11 cellular contexts compared by ENCODE assay signal in the genomic region with DNA sequence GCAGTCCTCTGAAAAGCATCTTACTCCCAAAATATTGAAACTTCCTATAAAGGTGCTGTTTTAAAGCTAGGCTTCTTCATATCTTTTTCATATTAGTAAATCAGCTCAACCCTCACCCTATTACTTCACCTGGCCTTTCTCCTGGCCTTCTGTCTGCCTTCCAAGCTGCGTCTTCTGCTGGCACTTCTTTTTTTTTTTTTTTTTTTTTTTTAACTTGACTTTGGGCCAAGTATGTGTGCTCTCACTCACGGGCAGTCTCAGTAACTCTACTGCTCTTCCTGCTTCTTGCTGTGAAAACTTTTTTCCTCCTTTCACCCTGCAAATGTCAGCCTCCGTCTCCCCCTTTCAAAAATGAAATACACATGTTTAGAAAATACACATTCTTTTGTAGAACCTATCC. TPM values are rescaled to one million over a fixed set of nuclear protein-coding genes. Genes with fewer than 3 reads are reported as not detected.
DNase-seq lines count a peak whose midpoint lies in the region; ATAC-seq, FAIRE-seq and TF ChIP-seq lines count a peak whose summit lies in the region.
"Had no signal": no experiment of that assay in that cellular context is flagged by ENCODE, and none has a peak within 500 bp of the region (broad histone marks: within the 10 kb centered on the region; RNA-seq: fewer than 3 reads in every experiment).

No MANE protein-coding gene starts in this region.

- intact Hi-C loops in right lobe of liver (cut with DNase I) = no loop called here

- TF ChIP-seq RAD21 in Ishikawa (IDR thresholded peaks at IDR 0.05; ENCODE audit: low read depth) = no peak

- 3% methylated on average over 3 of the region's 3 CpGs for WGBS in right lobe of liver (ENCODE audit: insufficient coverage, low coverage, low lambda C conversion rate, missing lambda C conversion rate)

- no peak overlapping the region for H3K4me3 Mint-ChIP-seq in immature natural killer cell
- H3K4me3 Mint-ChIP-seq: stimulated activated naive CD8-positive, alpha-beta T cell treated with anti-CD3 and anti-CD28 coated beads, Interleukin-15, amount 100 ng/mL, for 72 hours had no signal

- ATAC-seq in right lobe of liver = peak; percentile 81 to 91 (median 86)
- ATAC-seq: stimulated activated naive CD8-positive, alpha-beta T cell treated with anti-CD3 and anti-CD28 coated beads, Interleukin-15, amount 100 ng/mL, for 72 hours had no signal

- H3K9me3 Mint-ChIP-seq in immature natural killer cell = no peaks in the 10 kb centered on the region
- H3K9me3 Mint-ChIP-seq: stimulated activated naive CD8-positive, alpha-beta T cell treated with anti-CD3 and anti-CD28 coated beads, Interleukin-15, amount 100 ng/mL, for 72 hours had no signal

- TF ChIP-seq POLR2A in right lobe of liver (IDR thresholded peaks at IDR 0.05) (no peak), GM12892 (IDR thresholded peaks at IDR 0.05; ENCODE audit: low read depth, low read length) (no peak)

- H3K27ac Mint-ChIP-seq in immature natural killer cell = peak overlapping the region in 2 of 6 donors; percentile 9 to 50
- H3K27ac Mint-ChIP-seq: stimulated activated naive CD8-positive, alpha-beta T cell treated with anti-CD3 and anti-CD28 coated beads, Interleukin-15, amount 100 ng/mL, for 72 hours had no signal

- no peaks in the 10 kb centered on the region for H3K36me3 Mint-ChIP-seq in immature natural killer cell

- H3K27me3 Mint-ChIP-seq in immature natural killer cell (ENCODE audit: low read depth in 3 of 3) = no peaks in the 10 kb centered on the region
- H3K27me3 Mint-ChIP-seq: stimulated activated naive CD8-positive, alpha-beta T cell treated with anti-CD3 and anti-CD28 coated beads, Interleukin-15, amount 100 ng/mL, for 72 hours had no signal

- peaks cover 0 to 22% (median 6%) of the 10 kb centered on the region in 4 donors for H3K4me1 ChIP-seq in right lobe of liver

- peaks cover 8 to 18% of the 10 kb centered on the region in 2 donors for H3K4me1 Mint-ChIP-seq in immature natural killer cell
- H3K4me1 Mint-ChIP-seq: stimulated activated naive CD8-positive, alpha-beta T cell treated with anti-CD3 and anti-CD28 coated beads, Interleukin-15, amount 100 ng/mL, for 72 hours had no signal

- peak; percentile 64 for DNase-seq in AG20443 (ENCODE audit: low spot score)
- DNase-seq in cerebellar cortex (ENCODE audit: low spot score) = peak; percentile 45
- peak in 1 of 3 donors; percentile 53 for DNase-seq in right lobe of liver
- no peak for DNase-seq in immature natural killer cell
- no peak for DNase-seq in activated effector memory CD4-positive, alpha-beta T cell treated with Interleukin-2 at 50 U/mL for 16 hours
- DNase-seq in activated naive CD4-positive, alpha-beta T cell (lab: John Stamatoyannopoulos, UW) = no peak
- DNase-seq in GM12892 (ENCODE audit: insufficient read length) = no peak
- DNase-seq: stimulated activated naive CD8-positive, alpha-beta T cell treated with anti-CD3 and anti-CD28 coated beads, Interleukin-15, amount 100 ng/mL, for 72 hours had no signal

- H3K4me3 ChIP-seq in right lobe of liver = no peak overlapping the region

- TF ChIP-seq EP300 in Ishikawa (IDR thresholded peaks at IDR 0.05; ENCODE audit: borderline replicate concordance) = no peak

- FAIRE-seq in GM12892 (lab: Jason Lieb, UNC) = no peak
- FAIRE-seq: RCC 7860 had no signal

- no peak for TF ChIP-seq CTCF in right lobe of liver (IDR thresholded peaks at IDR 0.05)

- H3K9me3 ChIP-seq in right lobe of liver = no peaks in the 10 kb centered on the region

- no peak overlapping the region for H3K27ac ChIP-seq in right lobe of liver

- no peaks in the 10 kb centered on the region for H3K36me3 ChIP-seq in right lobe of liver

- no peaks in the 10 kb centered on the region for H3K27me3 ChIP-seq in right lobe of liver

TF ChIP-seq in Ishikawa, 13 proteins besides CTCF, POLR2A, EP300 and RAD21:
- TF ChIP-seq MAX (IDR thresholded peaks at IDR 0.05) = no peak
- peak; percentile 87 for TF ChIP-seq NFIC (IDR thresholded peaks at IDR 0.05)

RNA-seq across cellular contexts. Expression of gene KCTD4, which starts 41.2 kb away (rescaled TPM):
- total RNA-seq in right lobe of liver = not detected
- polyA plus RNA-seq in immature natural killer cell = under 1 TPM in 1 of 3 donors, not detected in 2; 0.20 TPM
- 0.40 TPM for polyA plus RNA-seq in GM12892 (2012; ENCODE audit: missing spikeins)
- total RNA-seq: pulmonary artery endothelial cell had no signal

Comparison
In these comparisons a context has a peak if more than half of its experiments do, and no peak if none do; other contexts are left out.
1. DNase-seq: peak in AG20443 (single experiment) and cerebellar cortex (single experiment); none in immature natural killer cell (0 of 3), activated effector memory CD4-positive, alpha-beta T cell treated with Interleukin-2 at 50 U/mL for 16 hours (single experiment), activated naive CD4-positive, alpha-beta T cell (0 of 4) and GM12892 (single experiment).